Comparison of ENCODE assay signal across 9 cellular contexts in the genomic region with DNA sequence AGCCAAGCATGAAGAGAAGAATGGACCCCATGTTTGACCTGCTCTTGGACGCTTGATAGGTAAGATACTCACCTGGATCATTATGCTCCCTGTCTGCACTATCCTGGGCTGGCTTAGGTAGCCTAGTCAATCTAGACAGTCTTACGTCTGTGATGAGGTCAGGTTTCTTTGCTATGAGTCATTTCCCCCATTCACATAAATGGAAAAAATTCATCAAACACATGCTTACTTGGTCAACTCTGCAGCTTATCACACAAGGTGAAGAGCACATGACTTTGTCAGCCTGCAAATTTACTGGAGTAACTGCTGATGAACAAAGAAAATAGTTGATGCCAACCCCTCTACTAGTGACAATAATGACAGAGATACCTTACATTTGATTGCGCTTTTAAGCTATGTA.
A peak's percentile ranks its signal among the peaks of the same experiment; 100 is the strongest.
DNase-seq lines count a peak whose midpoint lies in the region; ATAC-seq and TF ChIP-seq lines count a peak whose summit lies in the region.
"Had no signal": no experiment of that assay in that cellular context is flagged by ENCODE, and none has a peak within 500 bp of the region (broad histone marks: within the 10 kb centered on the region; RNA-seq: fewer than 3 reads in every experiment).

No MANE protein-coding gene starts in this region.

- 65 to 85% (median 73%) methylated on average over 3 of the region's 3 CpGs for WGBS in adrenal gland, 4 donors

- no peaks in the 10 kb centered on the region; the same call in 1 of the 2 replicates for H3K36me3 Mint-ChIP-seq in HFFc6 (ENCODE audit: low read depth)
- H3K36me3 Mint-ChIP-seq in T-helper 2 cell treated with Interferon-gamma antibody and Interleukin-4, amounts not matched to agents 5 μg/mL and 100 μg/mL, for 36 hours (ENCODE audit: low read depth) = no peaks in the 10 kb centered on the region

- H3K27ac ChIP-seq in adrenal gland = no peak overlapping the region
- H3K27ac ChIP-seq: left ventricle myocardium inferior had no signal

- no peak for TF ChIP-seq CTCF in HFFc6 (IDR thresholded peaks at IDR 0.05)
- no peak for TF ChIP-seq CTCF in foreskin fibroblast (IDR thresholded peaks at IDR 0.05; ENCODE audit: low read depth, low read length)
- no peak for TF ChIP-seq CTCF in adrenal gland (IDR thresholded peaks at IDR 0.05)

- no peak for ATAC-seq in HG03175 (IDR thresholded peaks at IDR 0.05; ENCODE audit: unreplicated experiment)

- no peaks in the 10 kb centered on the region for H3K9me3 ChIP-seq in adrenal gland (replicated peaks in 1 of 3)
- H3K9me3 ChIP-seq: left ventricle myocardium inferior had no signal

- no peak for TF ChIP-seq POLR2A in adrenal gland (IDR thresholded peaks at IDR 0.05)

- DNase-seq in COLO829 (ENCODE audit: low spot score) = peak; percentile 76
- peak; percentile 66 for DNase-seq in HFFc6
- DNase-seq in T-helper 2 cell treated with Interferon-gamma antibody and Interleukin-4, amounts not matched to agents 5 μg/mL and 100 μg/mL, for 36 hours (ENCODE audit: low spot score) = peak; percentile 18
- DNase-seq in foreskin fibroblast = peak; percentile 65 to 84
- DNase-seq in NCI-H2227 (lab: John Stamatoyannopoulos, UW; ENCODE audit: unreplicated experiment) = no peak
- no peak for DNase-seq in adrenal gland
- DNase-seq in foreskin melanocyte = no peak
- DNase-seq: left ventricle myocardium inferior had no signal

- no peaks in the 10 kb centered on the region for H3K9me3 Mint-ChIP-seq in HFFc6
- H3K9me3 Mint-ChIP-seq in T-helper 2 cell treated with Interferon-gamma antibody and Interleukin-4, amounts not matched to agents 5 μg/mL and 100 μg/mL, for 36 hours = no peaks in the 10 kb centered on the region

- peaks cover 2% of the 10 kb centered on the region; the same call in 1 of the 2 replicates for H3K27me3 Mint-ChIP-seq in HFFc6 (ENCODE audit: insufficient read depth)
- H3K27me3 Mint-ChIP-seq in T-helper 2 cell treated with Interferon-gamma antibody and Interleukin-4, amounts not matched to agents 5 μg/mL and 100 μg/mL, for 36 hours (ENCODE audit: low read depth) = peaks cover 11% of the 10 kb centered on the region

- no peaks in the 10 kb centered on the region for H3K27me3 ChIP-seq in adrenal gland

- H3K4me1 Mint-ChIP-seq in HFFc6 (ENCODE audit: low read depth) = peaks cover 63% of the 10 kb centered on the region
- H3K4me1 Mint-ChIP-seq in T-helper 2 cell treated with Interferon-gamma antibody and Interleukin-4, amounts not matched to agents 5 μg/mL and 100 μg/mL, for 36 hours (ENCODE audit: low read depth) = peaks cover 6% of the 10 kb centered on the region

- no peaks in the 10 kb centered on the region for H3K36me3 ChIP-seq in adrenal gland (replicated peaks in 1 of 2)
- H3K36me3 ChIP-seq: left ventricle myocardium inferior had no signal

- H3K27ac Mint-ChIP-seq in HFFc6 = peak overlapping the region; percentile 79
- no peak overlapping the region for H3K27ac Mint-ChIP-seq in T-helper 2 cell treated with Interferon-gamma antibody and Interleukin-4, amounts not matched to agents 5 μg/mL and 100 μg/mL, for 36 hours

- H3K4me3 Mint-ChIP-seq in HFFc6 = no peak overlapping the region; the same call in 1 of the 2 replicates
- no peak overlapping the region for H3K4me3 Mint-ChIP-seq in T-helper 2 cell treated with Interferon-gamma antibody and Interleukin-4, amounts not matched to agents 5 μg/mL and 100 μg/mL, for 36 hours

- intact Hi-C loops in adrenal gland (cut with DNase I) = no loop called here

- peaks cover 3 to 9% of the 10 kb centered on the region in 2 donors for H3K4me1 ChIP-seq in adrenal gland (replicated peaks in 1 of 2)
- H3K4me1 ChIP-seq: left ventricle myocardium inferior had no signal

- no peak overlapping the region for H3K4me3 ChIP-seq in foreskin fibroblast (ENCODE audit: low read depth in 1 of 2, low read length in 2 of 2)
- H3K4me3 ChIP-seq in adrenal gland = no peak overlapping the region
- H3K4me3 ChIP-seq: left ventricle myocardium inferior had no signal

Comparison
In these comparisons a context has a peak if more than half of its experiments do, and no peak if none do; other contexts are left out.
1. DNase-seq: peak in COLO829 (single experiment), HFFc6 (single experiment), T-helper 2 cell treated with Interferon-gamma antibody and Interleukin-4, amounts not matched to agents 5 μg/mL and 100 μg/mL, for 36 hours (single experiment) and foreskin fibroblast (2 of 2); none in NCI-H2227 (single experiment), adrenal gland (0 of 7) and foreskin melanocyte (single experiment).